In the genomic region with DNA sequence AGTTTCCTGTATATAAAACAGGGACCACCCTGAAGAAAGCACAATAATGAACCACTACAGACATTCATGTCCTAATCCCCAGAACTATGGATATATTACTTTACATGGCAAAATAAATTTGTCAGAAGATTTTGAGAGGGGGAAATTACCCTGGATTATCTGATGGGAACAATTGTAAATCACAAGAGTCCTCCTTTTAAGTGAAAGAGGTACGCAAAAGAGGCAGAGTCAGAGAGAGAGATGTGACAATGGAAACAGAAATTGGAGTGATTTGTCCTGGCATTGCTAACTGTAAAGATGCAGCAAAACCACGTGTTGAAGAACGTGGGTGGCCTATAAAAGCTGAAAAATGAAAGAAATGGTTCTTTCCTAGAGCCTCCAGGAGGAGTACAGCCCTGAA, we compare ENCODE assay signal across 22 cellular contexts.
DNase-seq lines count a peak whose midpoint lies in the region; ATAC-seq and TF ChIP-seq lines count a peak whose summit lies in the region.
"Had no signal": no experiment of that assay in that cellular context is flagged by ENCODE, and none has a peak within 500 bp of the region (broad histone marks: within the 10 kb centered on the region; RNA-seq: fewer than 3 reads in every experiment).

No MANE protein-coding gene starts in this region.

- H3K36me3 Mint-ChIP-seq in nephron (ENCODE audit: low read depth), result no peaks in the 10 kb centered on the region

- H3K9me3 ChIP-seq in OCI-LY1 (ENCODE audit: low read length) (no peaks in the 10 kb centered on the region), adipocyte (ENCODE audit: control insufficient read depth, low read length) (peaks cover 4% of the 10 kb centered on the region)
- H3K9me3 ChIP-seq: A549, BLaER1, MG63, Peyer's patch had no signal

- ATAC-seq in GM21367 (IDR thresholded peaks at IDR 0.05; ENCODE audit: unreplicated experiment), result no peak
- ATAC-seq in HG03175 (IDR thresholded peaks at IDR 0.05; ENCODE audit: unreplicated experiment), result no peak
- ATAC-seq: A549, GM12878 had no signal

- H3F3A ChIP-seq in OCI-LY1 (ENCODE audit: insufficient read depth, low read length), result no peaks in the 10 kb centered on the region

- peaks cover 22% of the 10 kb centered on the region for H3K4me1 Mint-ChIP-seq in nephron

- H3K4me2 ChIP-seq in OCI-LY1 (ENCODE audit: low read length), result no peak overlapping the region
- H3K4me2 ChIP-seq: A549, BLaER1 had no signal

- TF ChIP-seq CTCF in OCI-LY1 (IDR thresholded peaks at IDR 0.05; ENCODE audit: low read length) (no peak), nephron (IDR thresholded peaks at IDR 0.05; ENCODE audit: unreplicated experiment in 3 of 3) (no peak)

- H3K27me3 Mint-ChIP-seq in nephron (ENCODE audit: low read depth), result no peaks in the 10 kb centered on the region
- H3K27me3 Mint-ChIP-seq: CD4-positive, alpha-beta T cell had no signal

- peak overlapping the region; percentile 93 to 97 (median 93) for H3K27ac Mint-ChIP-seq in nephron
- H3K27ac Mint-ChIP-seq: CD4-positive, alpha-beta T cell; T-helper 2 cell treated with Interferon-gamma antibody and Interleukin-4, amounts not matched to agents 5 μg/mL and 100 μg/mL, for 36 hours had no signal

- H3K4me3 Mint-ChIP-seq in nephron, result no peak overlapping the region
- H3K4me3 Mint-ChIP-seq: CD4-positive, alpha-beta T cell; T-helper 2 cell treated with Interferon-gamma antibody and Interleukin-4, amounts not matched to agents 5 μg/mL and 100 μg/mL, for 36 hours had no signal

- H3K27me3 ChIP-seq in OCI-LY1 (ENCODE audit: insufficient read depth, low read length) (no peaks in the 10 kb centered on the region), adipocyte (replicated peaks; ENCODE audit: control insufficient read depth, insufficient read depth, low read length) (no peaks in the 10 kb centered on the region)
- H3K27me3 ChIP-seq: BLaER1, MG63, Peyer's patch had no signal

- H3K9ac ChIP-seq in OCI-LY1 (ENCODE audit: low read length) (no peak overlapping the region), adipocyte (ENCODE audit: low read length) (no peak overlapping the region)
- H3K9ac ChIP-seq: BLaER1 had no signal

- H3K4me1 ChIP-seq in OCI-LY1 (ENCODE audit: insufficient read depth, low read length, severe bottlenecking), result no peaks in the 10 kb centered on the region
- H3K4me1 ChIP-seq in adipocyte (ENCODE audit: control insufficient read depth, insufficient read depth, low read length), result no peaks in the 10 kb centered on the region
- H3K4me1 ChIP-seq: A549, BLaER1, Peyer's patch had no signal

- H3K36me3 ChIP-seq in OCI-LY1 (ENCODE audit: insufficient read depth, low read length) (no peaks in the 10 kb centered on the region), adipocyte (ENCODE audit: control insufficient read depth, insufficient read depth, low read length, severe bottlenecking) (no peaks in the 10 kb centered on the region)
- H3K36me3 ChIP-seq: BLaER1, MG63, Peyer's patch had no signal

- no peak overlapping the region for H3K27ac ChIP-seq in OCI-LY1 (ENCODE audit: low read depth, low read length, poor library complexity, severe bottlenecking)
- H3K27ac ChIP-seq: A549, BLaER1, Peyer's patch had no signal

- peak overlapping the region; percentile 52; the same call in 1 of the 2 replicates for H2AFZ ChIP-seq in OCI-LY1 (ENCODE audit: low read length)

- peak; percentile 12 for DNase-seq in ELR (ENCODE audit: low read depth)
- peak; percentile 6 for DNase-seq in adipocyte (ENCODE audit: low read depth)
- no peak for DNase-seq in effector CD4-positive, alpha-beta T cell
- DNase-seq: CD4-positive, alpha-beta T cell; COR-L47; DMS79; Karpas-422; MG63; NCI-H1048; NCI-H1417 treated with DMSO at 0.1 percent for 48 hours; NCI-H187 treated with DMSO at 0.1 percent for 48 hours; NCI-H2107; NCI-H510A; Peyer's patch had no signal

- H4K20me1 ChIP-seq in OCI-LY1 (ENCODE audit: insufficient read depth, low read length), result no peaks in the 10 kb centered on the region
- H4K20me1 ChIP-seq: BLaER1 had no signal

- H3K9me2 ChIP-seq in OCI-LY1 (ENCODE audit: low read depth, low read length), result no peaks in the 10 kb centered on the region

- H3K9me3 Mint-ChIP-seq in nephron, result peaks cover 15% of the 10 kb centered on the region
- H3K9me3 Mint-ChIP-seq: T-helper 2 cell treated with Interferon-gamma antibody and Interleukin-4, amounts not matched to agents 5 μg/mL and 100 μg/mL, for 36 hours had no signal

- H3K4me3 ChIP-seq in OCI-LY1 (ENCODE audit: low read depth, low read length, poor library complexity, severe bottlenecking), result no peak overlapping the region
- no peak overlapping the region for H3K4me3 ChIP-seq in adipocyte (ENCODE audit: low read length)
- H3K4me3 ChIP-seq: A549, BLaER1, GM12878, MG63, Peyer's patch had no signal

- no peaks in the 10 kb centered on the region for H3K79me2 ChIP-seq in OCI-LY1 (ENCODE audit: insufficient read depth, low read length)
